8 cellular contexts compared by ENCODE assay signal in the genomic region with DNA sequence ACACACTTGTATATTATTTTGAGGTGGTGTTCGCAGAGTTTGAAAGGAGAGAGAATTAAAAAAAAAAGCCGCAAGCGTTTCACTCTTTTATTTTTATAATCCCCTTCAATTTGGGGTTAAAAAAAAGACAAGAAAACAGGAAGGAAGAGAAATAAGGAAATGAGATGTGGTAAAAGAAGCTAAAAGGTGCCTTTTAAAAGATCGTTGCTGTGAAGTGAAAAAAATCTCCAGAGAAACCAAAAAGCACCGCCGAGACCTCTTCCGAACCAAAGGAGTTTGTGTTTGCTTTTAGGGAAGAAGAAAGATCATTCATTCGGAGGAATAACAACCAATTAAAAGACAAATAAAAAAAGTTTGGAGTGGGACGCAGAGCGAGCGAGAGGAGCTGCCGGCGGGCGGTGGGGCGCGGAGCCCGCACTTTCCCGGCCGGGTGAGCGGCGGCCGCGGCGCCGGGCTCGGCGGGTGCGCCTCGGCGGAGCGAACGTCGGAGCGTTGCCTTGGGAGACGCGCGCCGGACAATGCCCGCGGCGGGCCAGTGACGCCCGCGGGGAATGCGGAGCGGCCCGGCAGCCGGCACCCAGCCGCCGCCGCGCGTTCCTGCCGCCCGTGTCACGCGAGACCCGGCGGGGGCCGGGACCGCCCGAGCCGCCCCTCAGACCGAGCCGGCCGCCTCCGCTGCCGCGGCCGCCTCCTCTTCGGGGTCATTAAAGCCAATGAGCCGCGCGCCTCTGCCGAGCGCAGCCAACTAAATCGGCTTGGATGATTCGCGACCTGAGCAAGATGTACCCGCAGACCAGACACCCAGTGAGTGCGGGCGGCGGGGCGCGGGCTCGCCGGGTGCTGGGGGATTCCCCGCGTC. TPM values are rescaled to one million over a fixed set of nuclear protein-coding genes. Genes with fewer than 3 reads are reported as not detected.
DNase-seq lines count a peak whose midpoint lies in the region; ATAC-seq, FAIRE-seq and TF ChIP-seq lines count a peak whose summit lies in the region.

No MANE protein-coding gene starts in this region.

- DNase-seq in GM10266 (ENCODE audit: extremely low spot score) (peak; percentile 60), endothelial cell of umbilical vein (ENCODE audit: low read depth, low spot score) (peak; percentile 34), mesenteric fat pad (ENCODE audit: low spot score) (peak; percentile 91), substantia nigra (lab: John Stamatoyannopoulos, UW) (peak in 27 of 49 donors; percentile 23 to 71 (median 50))
- DNase-seq in activated CD4-positive, alpha-beta T cell treated with anti-CD3 and anti-CD28 coated beads for 4 hours: peak; percentile 23 to 38

- TSS peak; percentile 67 for BruUV-seq in endothelial cell of umbilical vein (replicated peaks; lab: Mats Ljungman, UMichigan)

- no peaks in the 10 kb centered on the region for H4K20me1 ChIP-seq in endothelial cell of umbilical vein (replicated peaks; ENCODE audit: control insufficient read depth, extremely low read depth, insufficient read depth, low read length)

- peaks cover 22% of the 10 kb centered on the region for H3K4me1 ChIP-seq in endothelial cell of umbilical vein (ENCODE audit: control insufficient read depth, extremely low read depth, insufficient read depth, low read length)

- dilution Hi-C loops in endothelial cell of umbilical vein (cut with MboI; ENCODE audit: extremely low pct_ligation_motif_present, low sequenced_read_pairs): no loop called here

- H3K27me3 ChIP-seq in endothelial cell of umbilical vein (ENCODE audit: control insufficient read depth in 2 of 2, insufficient read depth in 2 of 2, low read length in 2 of 2): peaks cover 0 to under 1% of the 10 kb centered on the region in 2 experiments

- H3K4me2 ChIP-seq in endothelial cell of umbilical vein (ENCODE audit: insufficient read depth, low read length): peak overlapping the region; percentile 90

- TF ChIP-seq POLR2A in endothelial cell of umbilical vein (IDR thresholded peaks at IDR 0.05; ENCODE audit: low read depth, low read length): no peak

- POLR2A ChIA-PET in endothelial cell of umbilical vein (lab: Charles Lee): interaction anchor here (0.9 to 2.2 kb wide), 9 partner anchors 10 to 279 kb away, joined by 3 to 29 read pairs (median 4); no protein-coding TSS in a partner anchor

- no peaks in the 10 kb centered on the region for H3K9me3 ChIP-seq in KOPT-K1 (ENCODE audit: insufficient read depth, low read length, poor library complexity, severe bottlenecking)
- no peaks in the 10 kb centered on the region for H3K9me3 ChIP-seq in endothelial cell of umbilical vein (replicated peaks; ENCODE audit: control insufficient read depth, insufficient read depth, low read length)

- FAIRE-seq in endothelial cell of umbilical vein (lab: Jason Lieb, UNC): no peak

- intact Hi-C loops in endothelial cell of umbilical vein (cut with micrococcal nuclease): loop anchor here (1.0 to 10.0 kb wide), 7 partner anchors 9 to 1275 kb away; partner anchors contain the start of gene PSAT1

- peak overlapping the region; percentile 68 for H2AFZ ChIP-seq in endothelial cell of umbilical vein (ENCODE audit: low read depth, low read length)

- H3K36me3 ChIP-seq in KOPT-K1 (ENCODE audit: insufficient read depth, low read length) (no peaks in the 10 kb centered on the region), endothelial cell of umbilical vein (ENCODE audit: control insufficient read depth in 2 of 2, extremely low read depth in 1 of 2, insufficient read depth in 2 of 2, low read length in 2 of 2) (no peaks in the 10 kb centered on the region)

- ATAC-seq in HG03521 (IDR thresholded peaks at IDR 0.05; ENCODE audit: unreplicated experiment) (no peak), HG02798 (IDR thresholded peaks at IDR 0.05; ENCODE audit: poor library complexity, unreplicated experiment) (no peak)

- H3K27ac ChIP-seq in KOPT-K1 (ENCODE audit: low read depth, low read length, poor library complexity, severe bottlenecking): peak overlapping the region; percentile 71
- peak overlapping the region; percentile 87 for H3K27ac ChIP-seq in endothelial cell of umbilical vein (ENCODE audit: insufficient read depth, low read depth, low read length)
- peak overlapping the region; percentile 89 for H3K27ac ChIP-seq in substantia nigra (ENCODE audit: low read depth, low read length, poor library complexity, severe bottlenecking)

- H3K9me1 ChIP-seq in endothelial cell of umbilical vein (replicated peaks; ENCODE audit: control insufficient read depth, extremely low read depth, insufficient read depth, low read length): no peaks in the 10 kb centered on the region

- H3K4me3 ChIP-seq in endothelial cell of umbilical vein (replicated peaks in 1 of 3; ENCODE audit: insufficient read depth in 1 of 3, low read depth in 1 of 3, low read length in 3 of 3): peak overlapping the region; percentile 89 to 96 (median 95)

- TF ChIP-seq CTCF in GM10266 (IDR thresholded peaks at IDR 0.05; ENCODE audit: control insufficient read depth, insufficient read depth, low read depth, missing control alignments) (no peak), endothelial cell of umbilical vein (IDR thresholded peaks at IDR 0.05; ENCODE audit: extremely low read depth in 1 of 2, insufficient read depth in 1 of 2, low read depth in 1 of 2, low read length in 2 of 2) (no peak)

- H3K79me2 ChIP-seq in endothelial cell of umbilical vein (ENCODE audit: control insufficient read depth, insufficient read depth, low read length): peaks cover 10% of the 10 kb centered on the region

- CTCF ChIA-PET in endothelial cell of umbilical vein (lab: Charles Lee): interaction anchor here (0.8 to 1.3 kb wide), 5 partner anchors 13 to 186 kb away, joined by 3 to 5 read pairs (median 3); no protein-coding TSS in a partner anchor

- peak overlapping the region; percentile 95 for H3K9ac ChIP-seq in endothelial cell of umbilical vein (replicated peaks; ENCODE audit: extremely low read depth, insufficient read depth, low read length)

TF ChIP-seq in endothelial cell of umbilical vein, 7 proteins besides CTCF, POLR2A, EP300 and RAD21:
- TF ChIP-seq, protein P1, sequence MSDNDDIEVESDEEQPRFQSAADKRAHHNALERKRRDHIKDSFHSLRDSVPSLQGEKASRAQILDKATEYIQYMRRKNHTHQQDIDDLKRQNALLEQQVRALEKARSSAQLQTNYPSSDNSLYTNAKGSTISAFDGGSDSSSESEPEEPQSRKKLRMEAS (IDR thresholded peaks at IDR 0.05; ENCODE audit: insufficient read depth, insufficient read length): no peak
- no peak for TF ChIP-seq GATA2 (IDR thresholded peaks at IDR 0.05; ENCODE audit: insufficient read depth, insufficient read length, low read depth, low read length)
- TF ChIP-seq FOS (IDR thresholded peaks at IDR 0.05; ENCODE audit: borderline replicate concordance, insufficient read depth, low read length): no peak
- TF ChIP-seq JUN (IDR thresholded peaks at IDR 0.05; ENCODE audit: borderline replicate concordance, insufficient read depth, insufficient read length, low read depth): no peak
- TF ChIP-seq POLR2AphosphoS5 (IDR thresholded peaks at IDR 0.05; ENCODE audit: insufficient read depth, low read depth, low read length): no peak
- TF ChIP-seq MYC (IDR thresholded peaks at IDR 0.05; ENCODE audit: low read depth, low read length): no peak
- no peak for TF ChIP-seq EZH2 (IDR thresholded peaks at IDR 0.05; ENCODE audit: borderline replicate concordance, low read depth, low read length, severe bottlenecking)

RNA-seq across cellular contexts. Expression of gene TLE4, which starts 0.5 kb away (rescaled TPM):
- total RNA-seq in endothelial cell of umbilical vein: 31.4 and 34.5 TPM in 2 replicates
- polyA plus RNA-seq in endothelial cell of umbilical vein: 24.0 and 32.3 TPM in 2 replicates
- polyA plus RNA-seq in endothelial cell of umbilical vein (2011; cell fraction: cytosol; rRNA removed): 24.0 and 26.5 TPM in 2 replicates
- 65.0 and 75.1 TPM in 2 replicates for polyA plus RNA-seq in endothelial cell of umbilical vein (2011; cell fraction: nucleus; rRNA removed)
- polyA plus RNA-seq in endothelial cell of umbilical vein (2012): 19.9 and 22.5 TPM in 2 replicates
- 54.7 and 58.6 TPM in 2 replicates for polyA minus RNA-seq in endothelial cell of umbilical vein
- 1.2 TPM for polyA minus RNA-seq in endothelial cell of umbilical vein (2011; cell fraction: cytosol; rRNA and poly(A)+ RNA removed)
- polyA minus RNA-seq in endothelial cell of umbilical vein (2011; cell fraction: nucleus; rRNA and poly(A)+ RNA removed): 153 and 167 TPM in 2 replicates
- total RNA-seq in mesenteric fat pad: 25.5 TPM

Comparison
In these comparisons a context has a peak if more than half of its experiments do, and no peak if none do; other contexts are left out.
1. DNase-seq: peak in every context shown above with its lines; median percentile 91 in mesenteric fat pad; 60 in GM10266; 50 in substantia nigra; 34 in endothelial cell of umbilical vein; 30 in activated CD4-positive, alpha-beta T cell treated with anti-CD3 and anti-CD28 coated beads for 4 hours.